12 cellular contexts compared by ENCODE assay signal in genomic region chr5:178861627-178862026, GRCh38. TPM values are rescaled to one million over a fixed set of nuclear protein-coding genes. Genes with fewer than 3 reads are reported as not detected.
DNase-seq lines count a peak whose midpoint lies in the region; ATAC-seq, FAIRE-seq and TF ChIP-seq lines count a peak whose summit lies in the region.
"Had no signal": no experiment of that assay in that cellular context is flagged by ENCODE, and none has a peak within 500 bp of the region (broad histone marks: within the 10 kb centered on the region; RNA-seq: fewer than 3 reads in every experiment).

No MANE protein-coding gene starts in this region.

- no peak for FAIRE-seq in HepG2 (lab: Jason Lieb, UNC)
- FAIRE-seq: frontal cortex, TTC549 had no signal

- H3K4me1 ChIP-seq in HepG2 (ENCODE audit: insufficient read depth, low read length): peaks cover 28% of the 10 kb centered on the region
- no peaks in the 10 kb centered on the region for H3K4me1 ChIP-seq in right lobe of liver
- no peaks in the 10 kb centered on the region for H3K4me1 ChIP-seq in mesenchymal stem cell (ENCODE audit: control insufficient read depth, insufficient read depth, low read depth, low read length)
- H3K4me1 ChIP-seq in upper lobe of right lung: peaks cover 13% of the 10 kb centered on the region

- H3K79me2 ChIP-seq in HepG2 (ENCODE audit: insufficient read depth, low read length): peaks cover 6% of the 10 kb centered on the region

- TF ChIP-seq CTCF in HepG2 (CRISPR knock-in tag; IDR thresholded peaks at IDR 0.05) (no peak), right lobe of liver (IDR thresholded peaks at IDR 0.05) (no peak), upper lobe of right lung (IDR thresholded peaks at IDR 0.05) (no peak)

- WGBS in HepG2 (ENCODE audit: low lambda C conversion rate): 96% methylated on average over 8 of the region's 8 CpGs
- 90% methylated on average over 8 of the region's 8 CpGs for WGBS in right lobe of liver (ENCODE audit: insufficient coverage, low coverage, low lambda C conversion rate, missing lambda C conversion rate)
- WGBS in mesenchymal stem cell: 99% methylated on average over 8 of the region's 8 CpGs

- H3K14ac ChIP-seq in mesenchymal stem cell (ENCODE audit: low read length in 2 of 2): peak overlapping the region in 1 of 2 experiments; percentile 32

- no peak overlapping the region for H3K23ac ChIP-seq in mesenchymal stem cell (ENCODE audit: low read length in 2 of 2)

- no peak overlapping the region for H4K8ac ChIP-seq in mesenchymal stem cell (ENCODE audit: low read length)

- peaks cover 22% of the 10 kb centered on the region for H3K79me1 ChIP-seq in mesenchymal stem cell (replicated peaks; ENCODE audit: low read length, poor library complexity, severe bottlenecking)

- peak overlapping the region in 2 of 3 experiments; percentile 23 to 24; a peak in 2 of 6 replicates for H3K4me3 ChIP-seq in HepG2 (replicated peaks in 1 of 3; ENCODE audit: insufficient read depth in 1 of 3, low read depth in 2 of 3, low read length in 3 of 3)
- H3K4me3 ChIP-seq in right lobe of liver: no peak overlapping the region
- peak overlapping the region in 1 of 2 experiments; percentile 40 for H3K4me3 ChIP-seq in mesenchymal stem cell (ENCODE audit: insufficient read depth in 1 of 2, low read depth in 1 of 2, low read length in 2 of 2)
- H3K4me3 ChIP-seq in upper lobe of right lung: peak overlapping the region; percentile 5

- H3K4me2 ChIP-seq in HepG2 (ENCODE audit: low read depth, low read length) (peak overlapping the region; percentile 49), mesenchymal stem cell (ENCODE audit: low read length, poor library complexity, severe bottlenecking) (no peak overlapping the region)

- no peak for DNase-seq in HepG2 (ENCODE audit: low spot score)
- DNase-seq in right lobe of liver: no peak
- DNase-seq in activated naive CD4-positive, alpha-beta T cell treated with anti-CD3 and anti-CD28 coated beads, Interleukin-2, amount 50 U/mL, for 72 hours (ENCODE audit: low spot score in 2 of 2): no peak
- DNase-seq in mesenchymal stem cell: no peak
- DNase-seq in upper lobe of right lung: no peak
- no peak for DNase-seq in occipital lobe (lab: John Stamatoyannopoulos, UW)
- no peak for DNase-seq in G401 (ENCODE audit: low spot score)

- TF ChIP-seq RAD21 in HepG2 (CRISPR knock-in tag; IDR thresholded peaks at IDR 0.05): no peak

- H3K27ac ChIP-seq in HepG2 (ENCODE audit: extremely low read length, insufficient read depth, low read length) (no peak overlapping the region), right lobe of liver (no peak overlapping the region), mesenchymal stem cell (ENCODE audit: low read length, poor library complexity, severe bottlenecking) (no peak overlapping the region), upper lobe of right lung (no peak overlapping the region)
- H3K27ac ChIP-seq: coronary artery, neutrophil had no signal

- no peak overlapping the region for H2BK5ac ChIP-seq in mesenchymal stem cell (ENCODE audit: low read depth, low read length, poor library complexity, severe bottlenecking)

- H2BK15ac ChIP-seq in mesenchymal stem cell (ENCODE audit: low read depth, poor library complexity, severe bottlenecking): no peak overlapping the region

- H4K20me1 ChIP-seq in HepG2 (ENCODE audit: insufficient read depth, low read length): no peaks in the 10 kb centered on the region

- peaks cover 0 to 16% of the 10 kb centered on the region in 2 experiments; a peak in 2 of 5 replicates for H3K36me3 ChIP-seq in HepG2 (replicated peaks in 1 of 2; ENCODE audit: control insufficient read depth in 1 of 2, insufficient read depth in 2 of 2, low read length in 2 of 2)
- H3K36me3 ChIP-seq in right lobe of liver: peaks cover 5 to 28% (median 12%) of the 10 kb centered on the region in 4 donors
- peaks cover 22 to 45% of the 10 kb centered on the region in 2 experiments for H3K36me3 ChIP-seq in mesenchymal stem cell (ENCODE audit: control insufficient read depth in 1 of 2, insufficient read depth in 2 of 2, low read depth in 1 of 2, low read length in 2 of 2)
- H3K36me3 ChIP-seq in upper lobe of right lung: peaks cover 27% of the 10 kb centered on the region

- H3K9me3 ChIP-seq in HepG2 (ENCODE audit: low read length) (no peaks in the 10 kb centered on the region), right lobe of liver (no peaks in the 10 kb centered on the region), mesenchymal stem cell (ENCODE audit: control insufficient read depth, low read length) (peaks cover 17% of the 10 kb centered on the region), upper lobe of right lung (no peaks in the 10 kb centered on the region)
- H3K9me3 ChIP-seq: neutrophil had no signal

- H3K27me3 ChIP-seq in HepG2 (ENCODE audit: control insufficient read depth in 1 of 2, insufficient read depth in 2 of 2, low read length in 2 of 2) (no peaks in the 10 kb centered on the region), right lobe of liver (no peaks in the 10 kb centered on the region), mesenchymal stem cell (ENCODE audit: control insufficient read depth in 1 of 2, insufficient read depth in 1 of 2, low read length in 2 of 2) (no peaks in the 10 kb centered on the region), upper lobe of right lung (no peaks in the 10 kb centered on the region)

- H2BK12ac ChIP-seq in mesenchymal stem cell (ENCODE audit: low read length in 2 of 2): no peak overlapping the region

- TF ChIP-seq POLR2A in HepG2 (IDR thresholded peaks at IDR 0.05; ENCODE audit: insufficient read depth in 1 of 2, low read depth in 2 of 2, low read length in 2 of 2): no peak
- no peak for TF ChIP-seq POLR2A in right lobe of liver (IDR thresholded peaks at IDR 0.05)

- ATAC-seq in HepG2: no peak
- ATAC-seq in right lobe of liver: no peak
- no peak for ATAC-seq in activated naive CD4-positive, alpha-beta T cell treated with anti-CD3 and anti-CD28 coated beads, Interleukin-2, amount 50 U/mL, for 72 hours
- no peak for ATAC-seq in upper lobe of right lung
- ATAC-seq in GM19324 (IDR thresholded peaks at IDR 0.05; ENCODE audit: low FRiP score, unreplicated experiment): no peak

- H3K18ac ChIP-seq in mesenchymal stem cell (ENCODE audit: low read depth in 1 of 2, low read length in 2 of 2): peak overlapping the region in 1 of 2 experiments; percentile 3

- H2AK5ac ChIP-seq in mesenchymal stem cell (ENCODE audit: low read length, severe bottlenecking): no peak overlapping the region

- H2BK120ac ChIP-seq in mesenchymal stem cell (ENCODE audit: low read depth, low read length): no peak overlapping the region

- no peak overlapping the region for H3K9ac ChIP-seq in HepG2 (ENCODE audit: insufficient read depth, low read depth, low read length)
- peak overlapping the region; percentile 47 for H3K9ac ChIP-seq in mesenchymal stem cell (ENCODE audit: low read length)

- POLR2A ChIA-PET in HepG2 (lab: Yijun Ruan, JAX): no interaction called here

- TF ChIP-seq EP300 in HepG2 (IDR thresholded peaks at IDR 0.05; ENCODE audit: low read depth in 2 of 2, low read length in 2 of 2) (no peak), HepG2 (CRISPR knock-in tag; IDR thresholded peaks at IDR 0.05; ENCODE audit: borderline replicate concordance) (no peak)

- no peak overlapping the region for H2AFZ ChIP-seq in HepG2 (ENCODE audit: low read length)
- H2AFZ ChIP-seq in mesenchymal stem cell (ENCODE audit: low read depth, low read length): no peak overlapping the region

- peaks cover 32 to 50% of the 10 kb centered on the region in 2 donors for H3K36me3 Mint-ChIP-seq in activated naive CD4-positive, alpha-beta T cell treated with anti-CD3 and anti-CD28 coated beads, Interleukin-2, amount 50 U/mL, for 72 hours

- H4K91ac ChIP-seq in mesenchymal stem cell (ENCODE audit: low read length): no peak overlapping the region

- intact Hi-C loops in HepG2 (cut with micrococcal nuclease; ENCODE audit: unreplicated experiment) (no loop called here), right lobe of liver (cut with DNase I) (no loop called here), upper lobe of right lung (cut with DNase I) (no loop called here)

- H3K27ac Mint-ChIP-seq in activated naive CD4-positive, alpha-beta T cell treated with anti-CD3 and anti-CD28 coated beads, Interleukin-2, amount 50 U/mL, for 72 hours: peak overlapping the region; percentile 41 to 51

- no peaks in the 10 kb centered on the region for H3K9me3 Mint-ChIP-seq in activated naive CD4-positive, alpha-beta T cell treated with anti-CD3 and anti-CD28 coated beads, Interleukin-2, amount 50 U/mL, for 72 hours

- in situ Hi-C loops in HepG2 (cut with HindIII; ENCODE audit: extremely low pct_ligation_motif_present, low pct_unique_long_range_greater_than_20kb) (no loop called here), G401 (cut with HindIII; ENCODE audit: low sequenced_read_pairs) (no loop called here)

- CTCF ChIA-PET in HepG2 (lab: Yijun Ruan, JAX; ENCODE audit: low intra/inter-chr PET ratio, low total read pairs): no interaction called here

- H3K4ac ChIP-seq in mesenchymal stem cell (ENCODE audit: low read depth in 1 of 2, low read length in 2 of 2): no peak overlapping the region

- BruUV-seq in HepG2 (replicated peaks; lab: Mats Ljungman, UMichigan): no TSS peak

RNA-seq across cellular contexts. Expression of gene ZNF354B, which starts 1.9 kb away (rescaled TPM):
- total RNA-seq in HepG2 (2016; rRNA removed; fragmentation: Illumina TruSeq; extraction: Trizol): 6.8 and 10.3 TPM in 2 replicates
- 4.3 and 6.2 TPM in 2 replicates for total RNA-seq in HepG2 (2016; cell fraction: cytosol; rRNA removed; fragmentation: Illumina TruSeq; extraction: Trizol; ENCODE audit: low read depth)
- total RNA-seq in HepG2 (2016; cell fraction: insoluble cytoplasmic fraction; rRNA removed; fragmentation: Illumina TruSeq; extraction: Trizol): 6.6 and 8.5 TPM in 2 replicates
- total RNA-seq in HepG2 (2016; cell fraction: membrane; rRNA removed; fragmentation: Illumina TruSeq; extraction: Trizol): 3.7 and 5.5 TPM in 2 replicates
- 17.2 and 19.1 TPM in 2 replicates for total RNA-seq in HepG2 (2016; cell fraction: nucleus; rRNA removed; fragmentation: Illumina TruSeq; extraction: Trizol)
- 7.8 and 8.0 TPM in 2 replicates for polyA plus RNA-seq in HepG2 (2011; rRNA removed)
- polyA plus RNA-seq in HepG2 (2011; cell fraction: cytosol; rRNA removed): 2.7 and 2.9 TPM in 2 replicates
- polyA plus RNA-seq in HepG2 (2011; cell fraction: nucleus; rRNA removed): 16.8 and 20.1 TPM in 2 replicates
- 6.9 and 9.3 TPM in 2 replicates for polyA plus RNA-seq in HepG2 (2012)
- 0.32 and 0.40 TPM in 2 replicates for polyA plus RNA-seq in HepG2 (2016; cell fraction: cytosol; fragmentation: Illumina TruSeq; extraction: Trizol; ENCODE audit: low read depth)
- polyA plus RNA-seq in HepG2 (2016; cell fraction: insoluble cytoplasmic fraction; fragmentation: Illumina TruSeq; extraction: Trizol; ENCODE audit: low read depth): 4.1 TPM in 2 replicates
- polyA plus RNA-seq in HepG2 (2016; cell fraction: membrane; fragmentation: Illumina TruSeq; extraction: Trizol; ENCODE audit: low read depth): 0.79 and 1.0 TPM in 2 replicates
- 31.3 and 33.1 TPM in 2 replicates for polyA plus RNA-seq in HepG2 (2016; cell fraction: nucleus; fragmentation: Illumina TruSeq; extraction: Trizol; ENCODE audit: insufficient read depth, low read depth)
- polyA minus RNA-seq in HepG2 (2011; rRNA and poly(A)+ RNA removed; ENCODE audit: low replicate concordance): 3.1 and 4.7 TPM in 2 replicates
- 2.4 and 4.5 TPM in 2 replicates for polyA minus RNA-seq in HepG2 (2011; cell fraction: cytosol; rRNA and poly(A)+ RNA removed)
- polyA minus RNA-seq in HepG2 (2011; cell fraction: nucleus; rRNA and poly(A)+ RNA removed): 22.5 and 26.5 TPM in 2 replicates
- total RNA-seq in right lobe of liver: 1 to 10 TPM; 2.0 to 7.2 (median 5.0) TPM
- total RNA-seq in activated naive CD4-positive, alpha-beta T cell treated with anti-CD3 and anti-CD28 coated beads, Interleukin-2, amount 50 U/mL, for 72 hours: 10 to 100 TPM in 1 of 2 donors, 1 to 10 TPM in 1; 3.5 to 11.1 TPM
- polyA plus RNA-seq in mesenchymal stem cell (2013, experiment 1 of 2): 7.5 TPM
- 7.6 TPM for polyA plus RNA-seq in mesenchymal stem cell (2013, experiment 2 of 2)
- 15.7 TPM for total RNA-seq in upper lobe of right lung
- 34.9 TPM for total RNA-seq in occipital lobe
- total RNA-seq in G401 (2014; rRNA removed; shearing (Covaris generic)): 10.4 and 16.8 TPM in 2 replicates

RNA-seq across cellular contexts. Expression of gene ZFP2, which starts 34.1 kb away (rescaled TPM):
- total RNA-seq in HepG2 (2016; rRNA removed; fragmentation: Illumina TruSeq; extraction: Trizol) (0.13 and 0.27 TPM in 2 replicates), right lobe of liver (under 1 TPM; 0.18 to 0.71 (median 0.45) TPM), upper lobe of right lung (2.1 TPM), occipital lobe (9.4 TPM)
- 0.18 and 0.81 TPM in 2 replicates for total RNA-seq in HepG2 (2016; cell fraction: cytosol; rRNA removed; fragmentation: Illumina TruSeq; extraction: Trizol; ENCODE audit: low read depth)
- total RNA-seq in HepG2 (2016; cell fraction: insoluble cytoplasmic fraction; rRNA removed; fragmentation: Illumina TruSeq; extraction: Trizol): 0.19 and 0.56 TPM in 2 replicates
- total RNA-seq in HepG2 (2016; cell fraction: membrane; rRNA removed; fragmentation: Illumina TruSeq; extraction: Trizol): 0.17 and 0.34 TPM in 2 replicates
- total RNA-seq in HepG2 (2016; cell fraction: nucleus; rRNA removed; fragmentation: Illumina TruSeq; extraction: Trizol): 0.16 and 0.47 TPM in 2 replicates
- polyA plus RNA-seq in HepG2 (2011; rRNA removed): 0.29 and 0.42 TPM in 2 replicates
- 0.12 and 0.24 TPM in 2 replicates for polyA plus RNA-seq in HepG2 (2011; cell fraction: cytosol; rRNA removed)
- 0.14 and 0.42 TPM in 2 replicates for polyA plus RNA-seq in HepG2 (2011; cell fraction: nucleus; rRNA removed)
- polyA plus RNA-seq in HepG2 (2012): 0.24 and 0.44 TPM in 2 replicates
- 0.03 and 0.15 TPM in 2 replicates for polyA plus RNA-seq in HepG2 (2016; cell fraction: cytosol; fragmentation: Illumina TruSeq; extraction: Trizol; ENCODE audit: low read depth)
- polyA plus RNA-seq in HepG2 (2016; cell fraction: insoluble cytoplasmic fraction; fragmentation: Illumina TruSeq; extraction: Trizol; ENCODE audit: low read depth): 0.23 and 0.51 TPM in 2 replicates
- 0.15 and 0.31 TPM in 2 replicates for polyA plus RNA-seq in HepG2 (2016; cell fraction: membrane; fragmentation: Illumina TruSeq; extraction: Trizol; ENCODE audit: low read depth)
- polyA plus RNA-seq in HepG2 (2016; cell fraction: nucleus; fragmentation: Illumina TruSeq; extraction: Trizol; ENCODE audit: insufficient read depth, low read depth): 0.71 and 0.76 TPM in 2 replicates
- polyA minus RNA-seq in HepG2 (2011; rRNA and poly(A)+ RNA removed; ENCODE audit: low replicate concordance): not detected in 2 replicates
- polyA minus RNA-seq in HepG2 (2011; cell fraction: cytosol; rRNA and poly(A)+ RNA removed): not detected in 2 replicates
- 0.64 and 0.99 TPM in 2 replicates for polyA minus RNA-seq in HepG2 (2011; cell fraction: nucleus; rRNA and poly(A)+ RNA removed)
- under 1 TPM; 0.50 to 0.56 TPM for total RNA-seq in activated naive CD4-positive, alpha-beta T cell treated with anti-CD3 and anti-CD28 coated beads, Interleukin-2, amount 50 U/mL, for 72 hours
- 0.17 TPM for polyA plus RNA-seq in mesenchymal stem cell (2013, experiment 1 of 2)
- polyA plus RNA-seq in mesenchymal stem cell (2013, experiment 2 of 2): 0.19 TPM
- total RNA-seq in G401 (2014; rRNA removed; shearing (Covaris generic)): 5.0 and 8.4 TPM in 2 replicates

Comparison
In these comparisons a context has a peak if more than half of its experiments do, and no peak if none do; other contexts are left out.
1. H3K4me3 ChIP-seq: peak in HepG2 (2 of 3) and upper lobe of right lung (single experiment); none in right lobe of liver (0 of 3).